Comparison of ENCODE assay signal across 25 cellular contexts in genomic region chr10:132868995-132869394, GRCh38.
DNase-seq lines count a peak whose midpoint lies in the region; ATAC-seq and TF ChIP-seq lines count a peak whose summit lies in the region.
"Had no signal": no experiment of that assay in that cellular context is flagged by ENCODE, and none has a peak within 500 bp of the region (broad histone marks: within the 10 kb centered on the region; RNA-seq: fewer than 3 reads in every experiment).

No MANE protein-coding gene starts in this region.

- no peak overlapping the region for H2BK20ac ChIP-seq in H9 (ENCODE audit: low read depth, low read length, poor library complexity, severe bottlenecking)

- H2BK15ac ChIP-seq in H9 (ENCODE audit: low read depth, low read length): no peak overlapping the region

- H3K4me1 Mint-ChIP-seq in H9 (peaks cover 0 to 3% of the 10 kb centered on the region in 2 experiments; a peak in 1 of 4 replicates), progenitor cell of endocrine pancreas (ENCODE audit: low read depth) (peaks cover 10% of the 10 kb centered on the region), endothelial cell (ENCODE audit: unreplicated experiment) (peaks cover 4% of the 10 kb centered on the region), GM23338 (no peaks in the 10 kb centered on the region; the same call in 2 of the 3 replicates)

- DNase-seq in H9: peak; percentile 24
- DNase-seq in RWPE2 (ENCODE audit: low spot score): peak; percentile 51
- DNase-seq in left ventricle myocardium superior: peak; percentile 21
- DNase-seq in progenitor cell of endocrine pancreas (ENCODE audit: low spot score, unreplicated experiment): peak; percentile 4
- DNase-seq in endothelial cell (ENCODE audit: low spot score): no peak
- DNase-seq in GM23338 (ENCODE audit: low spot score): no peak
- DNase-seq in NCI-H187 treated with DMSO at 0.1 percent for 48 hours (lab: John Stamatoyannopoulos, UW): no peak
- DNase-seq: activated T-cell treated with anti-CD3 and anti-CD28 coated beads, Interleukin-2, amount 50 U/mL, for 48 hours; central memory CD4-positive, alpha-beta T cell; NCI-H1092 treated with DMSO at 0.1 percent for 48 hours; NCI-H2029; NCI-H226; NCI-H82; SHP77 treated with DMSO at 0.1 percent for 48 hours; stimulated activated naive CD8-positive, alpha-beta T cell treated with anti-CD3 and anti-CD28 coated beads, Interleukin-15, Interleukin-2, amounts not matched to agents 100 U/mL and 50 U/mL, for 24 hours; SW 1271; T1000 had no signal

- H3K4me3 Mint-ChIP-seq in H9 (no peak overlapping the region), progenitor cell of endocrine pancreas (ENCODE audit: low read depth) (no peak overlapping the region), endothelial cell (ENCODE audit: unreplicated experiment) (no peak overlapping the region), GM23338 (no peak overlapping the region)
- H3K4me3 Mint-ChIP-seq: naive thymus-derived CD4-positive, alpha-beta T cell had no signal

- peaks cover 8 to 14% of the 10 kb centered on the region in 2 experiments; a peak in 4 of 5 replicates for H3K9me3 Mint-ChIP-seq in H9
- H3K9me3 Mint-ChIP-seq in progenitor cell of endocrine pancreas (ENCODE audit: low read depth): peaks cover 9% of the 10 kb centered on the region
- H3K9me3 Mint-ChIP-seq in endothelial cell (ENCODE audit: unreplicated experiment): no peaks in the 10 kb centered on the region
- peaks cover 10% of the 10 kb centered on the region; the same call in 2 of the 3 replicates for H3K9me3 Mint-ChIP-seq in GM23338

- H3K23me2 ChIP-seq in H9 (ENCODE audit: insufficient read length, low read depth, low read length, poor library complexity, severe bottlenecking): no peaks in the 10 kb centered on the region

- H3K4me1 ChIP-seq in H9 (ENCODE audit: insufficient read depth, low read length) (no peaks in the 10 kb centered on the region), RWPE2 (ENCODE audit: insufficient read depth, poor library complexity, severe bottlenecking) (no peaks in the 10 kb centered on the region), GM23338 (ENCODE audit: insufficient read depth) (no peaks in the 10 kb centered on the region)
- H3K4me1 ChIP-seq: thyroid gland had no signal

- H3K27me3 ChIP-seq in H9 (ENCODE audit: insufficient read depth, low read length) (no peaks in the 10 kb centered on the region), RWPE2 (ENCODE audit: insufficient read depth, poor library complexity, severe bottlenecking) (peaks cover 17% of the 10 kb centered on the region), GM23338 (ENCODE audit: insufficient read depth) (no peaks in the 10 kb centered on the region)
- H3K27me3 ChIP-seq: ovary, thyroid gland had no signal

- H3K4me3 ChIP-seq in RWPE2 (ENCODE audit: severe bottlenecking) (no peak overlapping the region), GM23338 (no peak overlapping the region)
- H3K4me3 ChIP-seq: GM12878, ovary, thyroid gland had no signal

- no peak overlapping the region for H2BK120ac ChIP-seq in H9 (ENCODE audit: low read depth, low read length, poor library complexity, severe bottlenecking)

- no peak overlapping the region for H3K27ac ChIP-seq in H9 (ENCODE audit: insufficient read length, low read depth, low read length)
- H3K27ac ChIP-seq in RWPE2 (ENCODE audit: poor library complexity, severe bottlenecking): no peak overlapping the region
- H3K27ac ChIP-seq in GM23338 (ENCODE audit: low read depth): no peak overlapping the region
- H3K27ac ChIP-seq: C4-2B, HL-60, ovary, thyroid gland had no signal

- intact Hi-C loops in left ventricle myocardium superior (cut with micrococcal nuclease): no loop called here

- no peaks in the 10 kb centered on the region for H3K79me2 ChIP-seq in H9 (ENCODE audit: insufficient read depth, low read length)
- no peaks in the 10 kb centered on the region for H3K79me2 ChIP-seq in GM23338 (replicated peaks; ENCODE audit: insufficient read depth)

- H2AK5ac ChIP-seq in H9 (ENCODE audit: insufficient read length, low read length): no peak overlapping the region

- WGBS in H9 (ENCODE audit: extremely low coverage, insufficient read length, low lambda C conversion rate): no CpG with 5 or more reads among the region's 26 CpGs

- H3K9me3 ChIP-seq in H9 (ENCODE audit: control insufficient read depth, low read depth, low read length): no peaks in the 10 kb centered on the region
- no peaks in the 10 kb centered on the region for H3K9me3 ChIP-seq in RWPE2 (ENCODE audit: severe bottlenecking)
- H3K9me3 ChIP-seq: ovary, thyroid gland had no signal

- no peaks in the 10 kb centered on the region for H3K36me3 ChIP-seq in RWPE2 (ENCODE audit: low read depth)
- H3K36me3 ChIP-seq in GM23338 (ENCODE audit: insufficient read depth): no peaks in the 10 kb centered on the region
- H3K36me3 ChIP-seq: ovary, thyroid gland had no signal

- no peak overlapping the region for H4K8ac ChIP-seq in H9 (replicated peaks; ENCODE audit: insufficient read length, low read depth, low read length)

- H4K5ac ChIP-seq in H9 (ENCODE audit: insufficient read length, low read depth, low read length): no peak overlapping the region

- no peak overlapping the region for H2AFZ ChIP-seq in H9 (ENCODE audit: low read length)
- H2AFZ ChIP-seq in GM23338: no peak overlapping the region

- H4K20me1 ChIP-seq in H9 (ENCODE audit: control insufficient read depth, insufficient read depth, insufficient read length) (no peaks in the 10 kb centered on the region), GM23338 (replicated peaks; ENCODE audit: insufficient read depth) (no peaks in the 10 kb centered on the region)

- H3T11ph ChIP-seq in H9 (ENCODE audit: low read length): no peak overlapping the region

- H3K9me2 ChIP-seq in GM23338 (ENCODE audit: insufficient read depth): no peaks in the 10 kb centered on the region

- H3K27ac Mint-ChIP-seq in H9: no peak overlapping the region
- no peak overlapping the region for H3K27ac Mint-ChIP-seq in progenitor cell of endocrine pancreas
- H3K27ac Mint-ChIP-seq in endothelial cell (ENCODE audit: unreplicated experiment): no peak overlapping the region
- H3K27ac Mint-ChIP-seq in GM23338: no peak overlapping the region
- H3K27ac Mint-ChIP-seq: activated naive CD4-positive, alpha-beta T cell treated with anti-CD3 and anti-CD28 coated beads, Interleukin-2, amount 50 U/mL, for 72 hours; naive thymus-derived CD4-positive, alpha-beta T cell had no signal

- H3K14ac ChIP-seq in H9 (ENCODE audit: insufficient read depth, low read length): no peak overlapping the region

- H3K27me3 Mint-ChIP-seq in H9 (ENCODE audit: low read depth) (peaks cover 8% of the 10 kb centered on the region; the same call in 1 of the 2 replicates), progenitor cell of endocrine pancreas (peaks cover 9% of the 10 kb centered on the region), endothelial cell (ENCODE audit: unreplicated experiment) (peaks cover 15% of the 10 kb centered on the region), GM23338 (ENCODE audit: insufficient read depth, low read depth, poor library complexity) (peaks cover 3% of the 10 kb centered on the region)

- no peaks in the 10 kb centered on the region for H3F3A ChIP-seq in GM23338 (replicated peaks; ENCODE audit: low read depth)

- H3K79me1 ChIP-seq in H9 (ENCODE audit: insufficient read depth, low read depth, low read length, poor library complexity, severe bottlenecking): no peaks in the 10 kb centered on the region

- TF ChIP-seq CTCF in H9 (conservative IDR thresholded peaks at IDR 0.05) (no peak), RWPE2 (IDR thresholded peaks at IDR 0.05; ENCODE audit: poor library complexity, severe bottlenecking) (no peak), progenitor cell of endocrine pancreas (IDR thresholded peaks at IDR 0.05; ENCODE audit: unreplicated experiment) (no peak), endothelial cell (IDR thresholded peaks at IDR 0.05; ENCODE audit: unreplicated experiment) (no peak), GM23338 (conservative IDR thresholded peaks at IDR 0.05; ENCODE audit: low read depth in 2 of 2) (no peak)

- no peak overlapping the region for H2BK5ac ChIP-seq in H9 (ENCODE audit: insufficient read length, low read length)

- H3K4me2 ChIP-seq in H9 (ENCODE audit: insufficient read depth, insufficient read length, low read length) (no peak overlapping the region), GM23338 (no peak overlapping the region)

- no peak overlapping the region for H3K56ac ChIP-seq in H9 (ENCODE audit: insufficient read length, low read depth, low read length)

- H3K36me3 Mint-ChIP-seq in H9 (ENCODE audit: insufficient read depth in 1 of 3, low read depth in 3 of 3) (no peaks in the 10 kb centered on the region; a peak in 1 of 7 replicates), progenitor cell of endocrine pancreas (ENCODE audit: insufficient read depth) (peaks cover 8% of the 10 kb centered on the region), endothelial cell (ENCODE audit: low read depth, unreplicated experiment) (no peaks in the 10 kb centered on the region), GM23338 (ENCODE audit: low read depth) (no peaks in the 10 kb centered on the region)
- H3K36me3 Mint-ChIP-seq: activated naive CD4-positive, alpha-beta T cell treated with anti-CD3 and anti-CD28 coated beads, Interleukin-2, amount 50 U/mL, for 72 hours; naive thymus-derived CD4-positive, alpha-beta T cell had no signal

- no peak overlapping the region for H3K4ac ChIP-seq in H9 (ENCODE audit: low read depth, low read length)

- H3K9ac ChIP-seq in H9 (ENCODE audit: extremely low read depth, insufficient read length, low read length): no peak overlapping the region

- H4K91ac ChIP-seq in H9 (ENCODE audit: insufficient read length, low read depth, low read length): no peak overlapping the region

- H3K23ac ChIP-seq in H9 (ENCODE audit: insufficient read length, low read depth, low read length): no peak overlapping the region

- ATAC-seq in RWPE2 (ENCODE audit: low read depth) (no peak), left ventricle myocardium superior (no peak), GM23338 (no peak), GM18502 (IDR thresholded peaks at IDR 0.05; ENCODE audit: poor library complexity, unreplicated experiment) (no peak)
- ATAC-seq: activated naive CD4-positive, alpha-beta T cell treated with anti-CD3 and anti-CD28 coated beads, Interleukin-2, amount 50 U/mL, for 72 hours; GM12878; naive thymus-derived CD4-positive, alpha-beta T cell; stimulated activated naive CD8-positive, alpha-beta T cell treated with anti-CD3 and anti-CD28 coated beads, Interleukin-15, Interleukin-2, amounts not matched to agents 100 U/mL and 50 U/mL, for 24 hours had no signal

- no peak overlapping the region for H2BK12ac ChIP-seq in H9 (ENCODE audit: insufficient read length, low read depth, low read length)

- no peak overlapping the region for H3K18ac ChIP-seq in H9 (ENCODE audit: insufficient read length, low read depth, low read length)

Comparison
In these comparisons a context has a peak if more than half of its experiments do, and no peak if none do; other contexts are left out.
1. DNase-seq: peak in H9 (single experiment), RWPE2 (single experiment), left ventricle myocardium superior (single experiment) and progenitor cell of endocrine pancreas (single experiment); none in endothelial cell (single experiment), GM23338 (single experiment) and NCI-H187 treated with DMSO at 0.1 percent for 48 hours (single experiment).